Comparison of ENCODE assay signal across 8 cellular contexts in the genomic region with DNA sequence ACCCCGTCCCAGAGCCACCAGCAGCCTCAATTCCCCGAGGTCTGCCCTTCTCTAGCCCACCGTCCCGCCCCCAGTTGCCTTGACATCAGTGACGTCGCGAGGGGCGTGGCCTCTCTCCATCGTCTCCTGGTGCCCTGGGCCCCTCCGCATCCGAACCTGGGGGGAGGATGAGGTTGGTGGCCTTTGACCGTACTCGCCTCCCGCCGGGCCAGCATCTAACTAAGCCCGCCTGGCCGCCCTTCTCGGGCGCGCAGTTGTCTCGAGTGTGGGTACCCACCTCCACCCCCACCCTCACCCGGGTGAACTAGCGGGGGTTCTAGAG. TPM values are rescaled to one million over a fixed set of nuclear protein-coding genes. Genes with fewer than 3 reads are reported as not detected.
DNase-seq lines count a peak whose midpoint lies in the region; ATAC-seq and TF ChIP-seq lines count a peak whose summit lies in the region.

No MANE protein-coding gene starts in this region.

- H3K36me3 ChIP-seq in KMS-11 (ENCODE audit: insufficient read depth) (no peaks in the 10 kb centered on the region), RWPE2 (ENCODE audit: low read depth) (no peaks in the 10 kb centered on the region), neural cell (ENCODE audit: insufficient read depth, low read length) (no peaks in the 10 kb centered on the region)

- no peak for TF ChIP-seq RAD21 in neural cell (conservative IDR thresholded peaks at IDR 0.05)

- no peaks in the 10 kb centered on the region for H3K9me3 Mint-ChIP-seq in stimulated activated naive CD8-positive, alpha-beta T cell treated with anti-CD3 and anti-CD28 coated beads, Interleukin-15, amount 100 ng/mL, for 72 hours

- no peak for TF ChIP-seq EP300 in neural cell (conservative IDR thresholded peaks at IDR 0.05; ENCODE audit: poor library complexity, severe bottlenecking)

- H3K27ac ChIP-seq in KMS-11, result peak overlapping the region; percentile 96
- peak overlapping the region; percentile 99 for H3K27ac ChIP-seq in RWPE2 (ENCODE audit: poor library complexity, severe bottlenecking)
- peak overlapping the region; percentile 99 for H3K27ac ChIP-seq in neural cell (ENCODE audit: low read length)

- no peaks in the 10 kb centered on the region for H3K9me3 ChIP-seq in RWPE2 (ENCODE audit: severe bottlenecking)
- no peaks in the 10 kb centered on the region for H3K9me3 ChIP-seq in neural cell (ENCODE audit: low read length)

- no peaks in the 10 kb centered on the region for H3K9me2 ChIP-seq in neural cell (ENCODE audit: insufficient read depth, low read length)

- H3K27me3 ChIP-seq in KMS-11 (ENCODE audit: insufficient read depth, low read depth) (no peaks in the 10 kb centered on the region), RWPE2 (ENCODE audit: insufficient read depth, poor library complexity, severe bottlenecking) (no peaks in the 10 kb centered on the region), neural cell (ENCODE audit: insufficient read depth, low read depth, low read length) (no peaks in the 10 kb centered on the region)

- H3K79me2 ChIP-seq in KMS-11 (ENCODE audit: insufficient read depth, low read depth), result no peaks in the 10 kb centered on the region
- H3K79me2 ChIP-seq in neural cell (replicated peaks; ENCODE audit: insufficient read depth, low read length), result no peaks in the 10 kb centered on the region

- DNase-seq in DMS153 treated with DMSO at 0.1 percent for 48 hours (lab: John Stamatoyannopoulos, UW; ENCODE audit: unreplicated experiment) (peak; percentile 87), RWPE2 (ENCODE audit: low spot score) (peak; percentile 92), fibroblast of the conjunctiva (ENCODE audit: low read depth) (peak; percentile 87)
- DNase-seq in activated effector memory CD4-positive, alpha-beta T cell treated with anti-CD3 and anti-CD28 coated beads, Interleukin-2, amount 50 U/mL, for 16 hours, result peak; percentile 96
- DNase-seq in stimulated activated naive CD8-positive, alpha-beta T cell treated with anti-CD3 and anti-CD28 coated beads, Interleukin-15, amount 100 ng/mL, for 72 hours, result peak; percentile 95 to 96

- ATAC-seq in GM21529 (IDR thresholded peaks at IDR 0.05; ENCODE audit: unreplicated experiment), result peak; percentile 47
- peak; percentile 12 for ATAC-seq in RWPE2 (ENCODE audit: low read depth)
- ATAC-seq in stimulated activated naive CD8-positive, alpha-beta T cell treated with anti-CD3 and anti-CD28 coated beads, Interleukin-15, amount 100 ng/mL, for 72 hours, result peak; percentile 69

- H3K27me3 Mint-ChIP-seq in stimulated activated naive CD8-positive, alpha-beta T cell treated with anti-CD3 and anti-CD28 coated beads, Interleukin-15, amount 100 ng/mL, for 72 hours, result no peaks in the 10 kb centered on the region

- H2AFZ ChIP-seq in KMS-11 (ENCODE audit: low read depth) (peak overlapping the region; percentile 82), neural cell (ENCODE audit: low read depth, low read length) (peak overlapping the region; percentile 98)

- TF ChIP-seq CTCF in KMS-11 (conservative IDR thresholded peaks at IDR 0.05; ENCODE audit: low read depth, low read length), result no peak
- TF ChIP-seq CTCF in RWPE2 (IDR thresholded peaks at IDR 0.05; ENCODE audit: poor library complexity, severe bottlenecking), result no peak
- no peak for TF ChIP-seq CTCF in neural cell (IDR thresholded peaks at IDR 0.05; ENCODE audit: poor library complexity, severe bottlenecking)

- H3K9ac ChIP-seq in KMS-11 (peak overlapping the region; percentile 86), neural cell (ENCODE audit: low read length) (peak overlapping the region; percentile 99)

- H3K27ac Mint-ChIP-seq in stimulated activated naive CD8-positive, alpha-beta T cell treated with anti-CD3 and anti-CD28 coated beads, Interleukin-15, amount 100 ng/mL, for 72 hours, result peak overlapping the region; percentile 93

- peaks cover 72% of the 10 kb centered on the region for H3K4me1 ChIP-seq in KMS-11 (ENCODE audit: low read depth, poor library complexity, severe bottlenecking)
- peaks cover 60% of the 10 kb centered on the region for H3K4me1 ChIP-seq in RWPE2 (ENCODE audit: insufficient read depth, poor library complexity, severe bottlenecking)

- peaks cover 77% of the 10 kb centered on the region for H3K4me1 Mint-ChIP-seq in stimulated activated naive CD8-positive, alpha-beta T cell treated with anti-CD3 and anti-CD28 coated beads, Interleukin-15, amount 100 ng/mL, for 72 hours

- peaks cover 5% of the 10 kb centered on the region for H3F3A ChIP-seq in neural cell (ENCODE audit: insufficient read depth, low read length, poor library complexity, severe bottlenecking)

- H4K20me1 ChIP-seq in KMS-11 (ENCODE audit: insufficient read depth) (no peaks in the 10 kb centered on the region), neural cell (ENCODE audit: insufficient read depth) (no peaks in the 10 kb centered on the region)

- H3K4me3 ChIP-seq in KMS-11 (IDR thresholded peaks at IDR 0.05; ENCODE audit: insufficient read depth, low read depth, low read length) (no peak overlapping the region), RWPE2 (ENCODE audit: severe bottlenecking) (peak overlapping the region; percentile 42), neural cell (ENCODE audit: low read length) (peak overlapping the region; percentile 98)

- peak overlapping the region; percentile 87 to 90 for H3K4me3 Mint-ChIP-seq in stimulated activated naive CD8-positive, alpha-beta T cell treated with anti-CD3 and anti-CD28 coated beads, Interleukin-15, amount 100 ng/mL, for 72 hours

- peak overlapping the region; percentile 77 for H3K4me2 ChIP-seq in KMS-11
- H3K4me2 ChIP-seq in neural cell (ENCODE audit: low read length), result no peak overlapping the region

TF ChIP-seq in neural cell, 6 proteins besides CTCF, POLR2A, EP300 and RAD21:
- TF ChIP-seq POLR2AphosphoS5 (IDR thresholded peaks at IDR 0.05), result peak; percentile 91
- TF ChIP-seq MXI1 (conservative IDR thresholded peaks at IDR 0.05; ENCODE audit: poor library complexity, severe bottlenecking), result no peak
- TF ChIP-seq, protein P1, sequence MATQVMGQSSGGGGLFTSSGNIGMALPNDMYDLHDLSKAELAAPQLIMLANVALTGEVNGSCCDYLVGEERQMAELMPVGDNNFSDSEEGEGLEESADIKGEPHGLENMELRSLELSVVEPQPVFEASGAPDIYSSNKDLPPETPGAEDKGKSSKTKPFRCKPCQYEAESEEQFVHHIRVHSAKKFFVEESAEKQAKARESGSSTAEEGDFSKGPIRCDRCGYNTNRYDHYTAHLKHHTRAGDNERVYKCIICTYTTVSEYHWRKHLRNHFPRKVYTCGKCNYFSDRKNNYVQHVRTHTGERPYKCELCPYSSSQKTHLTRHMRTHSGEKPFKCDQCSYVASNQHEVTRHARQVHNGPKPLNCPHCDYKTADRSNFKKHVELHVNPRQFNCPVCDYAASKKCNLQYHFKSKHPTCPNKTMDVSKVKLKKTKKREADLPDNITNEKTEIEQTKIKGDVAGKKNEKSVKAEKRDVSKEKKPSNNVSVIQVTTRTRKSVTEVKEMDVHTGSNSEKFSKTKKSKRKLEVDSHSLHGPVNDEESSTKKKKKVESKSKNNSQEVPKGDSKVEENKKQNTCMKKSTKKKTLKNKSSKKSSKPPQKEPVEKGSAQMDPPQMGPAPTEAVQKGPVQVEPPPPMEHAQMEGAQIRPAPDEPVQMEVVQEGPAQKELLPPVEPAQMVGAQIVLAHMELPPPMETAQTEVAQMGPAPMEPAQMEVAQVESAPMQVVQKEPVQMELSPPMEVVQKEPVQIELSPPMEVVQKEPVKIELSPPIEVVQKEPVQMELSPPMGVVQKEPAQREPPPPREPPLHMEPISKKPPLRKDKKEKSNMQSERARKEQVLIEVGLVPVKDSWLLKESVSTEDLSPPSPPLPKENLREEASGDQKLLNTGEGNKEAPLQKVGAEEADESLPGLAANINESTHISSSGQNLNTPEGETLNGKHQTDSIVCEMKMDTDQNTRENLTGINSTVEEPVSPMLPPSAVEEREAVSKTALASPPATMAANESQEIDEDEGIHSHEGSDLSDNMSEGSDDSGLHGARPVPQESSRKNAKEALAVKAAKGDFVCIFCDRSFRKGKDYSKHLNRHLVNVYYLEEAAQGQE (IDR thresholded peaks at IDR 0.05; ENCODE audit: borderline replicate concordance), result no peak
- TF ChIP-seq TAF1 (IDR thresholded peaks at IDR 0.05; ENCODE audit: low read depth), result no peak
- no peak for TF ChIP-seq SMC3 (conservative IDR thresholded peaks at IDR 0.05; ENCODE audit: poor library complexity)

RNA-seq across cellular contexts. Expression of a gene that starts 5.5 kb away (rescaled TPM):
- polyA plus RNA-seq in neural cell, result 2.2 and 4.9 TPM in 2 replicates
- 0.49 and 1.3 TPM in 2 replicates for polyA minus RNA-seq in neural cell

RNA-seq across cellular contexts. Expression of a gene that starts 42.7 kb away (rescaled TPM):
- polyA plus RNA-seq in neural cell, result 0.84 and 1.2 TPM in 2 replicates
- 2.3 and 2.7 TPM in 2 replicates for polyA minus RNA-seq in neural cell

RNA-seq across cellular contexts. Expression of a gene that starts 45.0 kb away (rescaled TPM):
- not detected in 2 replicates for polyA plus RNA-seq in neural cell
- not detected in 2 replicates for polyA minus RNA-seq in neural cell

RNA-seq across cellular contexts. Expression of a gene that starts 49.4 kb away (rescaled TPM):
- polyA plus RNA-seq in neural cell, result not detected in 2 replicates
- not detected in 2 replicates for polyA minus RNA-seq in neural cell

Comparison
In these comparisons a context has a peak if more than half of its experiments do, and no peak if none do; other contexts are left out.
1. ATAC-seq: peak in every context shown above with its lines; median percentile 69 in stimulated activated naive CD8-positive, alpha-beta T cell treated with anti-CD3 and anti-CD28 coated beads, Interleukin-15, amount 100 ng/mL, for 72 hours; 47 in GM21529; 12 in RWPE2.